In genomic region chr4:81405900-81406401, GRCh38 we compare ENCODE assay signal across 8 cellular contexts.
DNase-seq lines count a peak whose midpoint lies in the region; ATAC-seq and TF ChIP-seq lines count a peak whose summit lies in the region.

No MANE protein-coding gene starts in this region.

- H3K4me3 Mint-ChIP-seq in WTC11: no peak overlapping the region

- H3K4me3 ChIP-seq in fibroblast of mammary gland (ENCODE audit: control insufficient read depth, low read depth, low read length) (no peak overlapping the region), osteoblast (ENCODE audit: insufficient read depth, low read length) (no peak overlapping the region)

- no peaks in the 10 kb centered on the region for H4K20me1 ChIP-seq in osteoblast (ENCODE audit: insufficient read depth, low read length)

- H3K4me2 ChIP-seq in osteoblast (ENCODE audit: insufficient read depth, low read length): peak overlapping the region; percentile 41

- CTCF ChIA-PET in WTC11 (lab: Charles Lee): interaction anchor here (0.9 to 1.8 kb wide), 3 partner anchors 19 to 61 kb away, joined by 3 to 14 read pairs (median 3); no protein-coding TSS in a partner anchor

- H2AFZ ChIP-seq in osteoblast (ENCODE audit: low read length): no peak overlapping the region

- no peaks in the 10 kb centered on the region for H3K79me2 ChIP-seq in osteoblast (ENCODE audit: insufficient read depth, low read length)

- H3K27me3 ChIP-seq in osteoblast (ENCODE audit: insufficient read depth, low read length): no peaks in the 10 kb centered on the region

- DNase-seq in Daoy (ENCODE audit: low read depth): peak; percentile 56
- DNase-seq in NCI-H2196 treated with DMSO at 0.1 percent for 48 hours (lab: John Stamatoyannopoulos, UW; ENCODE audit: unreplicated experiment): peak; percentile 9
- DNase-seq in WTC11 (ENCODE audit: low spot score): no peak
- DNase-seq in fibroblast of mammary gland (ENCODE audit: low read depth): peak; percentile 80
- DNase-seq in osteoblast (ENCODE audit: insufficient read length, low spot score, missing footprints): peak; percentile 82
- no peak for DNase-seq in T1000 (lab: John Stamatoyannopoulos, UW)

- peak; percentile 86 for ATAC-seq in GM19452 (IDR thresholded peaks at IDR 0.05; ENCODE audit: unreplicated experiment)
- ATAC-seq in HG03442 (IDR thresholded peaks at IDR 0.05; ENCODE audit: unreplicated experiment): peak; percentile 86
- peak; percentile 38 for ATAC-seq in WTC11

- POLR2A ChIA-PET in WTC11 (lab: Charles Lee): no interaction called here

- no peaks in the 10 kb centered on the region for H3K36me3 Mint-ChIP-seq in WTC11

- H3K9me3 Mint-ChIP-seq in WTC11: no peaks in the 10 kb centered on the region

- peaks cover 11% of the 10 kb centered on the region for H3K4me1 Mint-ChIP-seq in WTC11

- H3K36me3 ChIP-seq in osteoblast (ENCODE audit: insufficient read depth, low read length): no peaks in the 10 kb centered on the region

- no peaks in the 10 kb centered on the region for H3K27me3 Mint-ChIP-seq in WTC11 (ENCODE audit: low read depth)

- no peaks in the 10 kb centered on the region for H3K9me3 ChIP-seq in osteoblast (ENCODE audit: low read depth, low read length)

- peak; percentile 58 for TF ChIP-seq CTCF in WTC11 (IDR thresholded peaks at IDR 0.05)
- peak; percentile 60 for TF ChIP-seq CTCF in fibroblast of mammary gland (conservative IDR thresholded peaks at IDR 0.05; ENCODE audit: control insufficient read depth, insufficient read depth, low read depth, low read length)
- TF ChIP-seq CTCF in osteoblast (IDR thresholded peaks at IDR 0.05; ENCODE audit: extremely low read depth, low read depth, low read length): peak; percentile 81

- H3K4me1 ChIP-seq in osteoblast (ENCODE audit: insufficient read depth, low read length): no peaks in the 10 kb centered on the region

- no peak overlapping the region for H3K27ac Mint-ChIP-seq in WTC11

- H3K27ac ChIP-seq in osteoblast (ENCODE audit: low read depth, low read length): no peak overlapping the region

TF ChIP-seq in WTC11, 78 proteins besides CTCF, POLR2A, EP300 and RAD21 (continues in another document):
- TF ChIP-seq ATF6 (CRISPR knock-in tag; IDR thresholded peaks at IDR 0.05): no peak
- TF ChIP-seq SMAD4 (CRISPR knock-in tag; IDR thresholded peaks at IDR 0.05): no peak
- TF ChIP-seq ZBTB21 (CRISPR knock-in tag; IDR thresholded peaks at IDR 0.05; ENCODE audit: borderline replicate concordance): no peak
- no peak for TF ChIP-seq NFATC4 (CRISPR knock-in tag; IDR thresholded peaks at IDR 0.05)
- TF ChIP-seq KAT7 (CRISPR knock-in tag; IDR thresholded peaks at IDR 0.05; ENCODE audit: borderline replicate concordance): no peak
- TF ChIP-seq ZNF532 (CRISPR knock-in tag; IDR thresholded peaks at IDR 0.05; ENCODE audit: borderline replicate concordance): no peak
- TF ChIP-seq AFF4 (CRISPR knock-in tag; IDR thresholded peaks at IDR 0.05; ENCODE audit: borderline replicate concordance): no peak
- no peak for TF ChIP-seq JAZF1 (CRISPR knock-in tag; IDR thresholded peaks at IDR 0.05)
- no peak for TF ChIP-seq USF2 (CRISPR knock-in tag; IDR thresholded peaks at IDR 0.05)
- no peak for TF ChIP-seq GRHL2 (CRISPR knock-in tag; IDR thresholded peaks at IDR 0.05; ENCODE audit: insufficient replicate concordance, severe bottlenecking)
- no peak for TF ChIP-seq TEAD1 (CRISPR knock-in tag; IDR thresholded peaks at IDR 0.05)
- no peak for TF ChIP-seq NR1H2 (CRISPR knock-in tag; IDR thresholded peaks at IDR 0.05)

Comparison
In these comparisons a context has a peak if more than half of its experiments do, and no peak if none do; other contexts are left out.
1. DNase-seq: peak in Daoy (single experiment), NCI-H2196 treated with DMSO at 0.1 percent for 48 hours (single experiment), fibroblast of mammary gland (single experiment) and osteoblast (single experiment); none in WTC11 (single experiment) and T1000 (single experiment).
2. Peak in every context shown above with its lines, with median percentiles within 50 percentile points of each other: ATAC-seq and CTCF ChIP-seq.